ENCODE assay signal across 1 cellular context in the genomic region with DNA sequence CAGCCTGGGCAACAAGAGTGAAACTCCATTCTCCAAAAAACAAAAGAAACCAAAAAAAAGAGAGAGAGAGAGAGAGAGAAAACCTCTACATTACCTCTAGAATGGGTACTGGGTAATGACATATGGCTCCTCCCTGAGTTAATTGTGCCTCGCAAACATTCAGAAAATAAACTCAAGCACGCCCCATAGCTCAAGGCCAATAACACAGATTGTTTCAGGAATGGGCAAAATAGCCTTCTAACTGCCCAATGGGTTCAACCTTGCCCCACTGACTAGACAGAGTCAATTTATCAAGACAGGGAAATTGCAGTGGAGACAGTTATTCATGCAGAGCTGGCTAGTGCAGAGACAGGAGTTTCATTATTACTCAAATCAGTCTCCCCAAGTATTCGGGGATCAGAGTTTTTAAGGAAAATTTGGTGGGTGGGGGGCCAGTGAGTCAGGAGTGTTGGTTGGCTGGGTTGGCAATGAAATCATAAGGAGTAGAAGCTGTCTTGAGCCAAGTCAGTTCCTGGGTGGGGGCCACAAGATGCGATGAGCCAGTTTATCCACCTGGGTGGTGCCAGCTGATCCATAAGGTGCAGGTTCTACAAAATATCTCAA.
TF ChIP-seq lines count a peak whose summit lies in the region.

No MANE protein-coding gene starts in this region.

TF ChIP-seq in H1, 55 proteins besides CTCF, POLR2A, EP300 and RAD21:
- TF ChIP-seq RFX5 (IDR thresholded peaks at IDR 0.05; ENCODE audit: borderline replicate concordance, low read depth, low read length) (no peak), SUZ12 (IDR thresholded peaks at IDR 0.05; ENCODE audit: low read length) (no peak)
